ENCODE assay signal across 17 cellular contexts in genomic region chr3:170490828-170491560, GRCh38.
"Had no signal": no experiment of that assay in that cellular context is flagged by ENCODE, and none has a peak within 500 bp of the region (broad histone marks: within the 10 kb centered on the region; RNA-seq: fewer than 3 reads in every experiment).

No MANE protein-coding gene starts in this region.

- H3K4me1 Mint-ChIP-seq: activated B cell treated with CpG ODN at 0.5 μM for 24 hours; activated CD4-positive, alpha-beta memory T cell treated with anti-CD3 and anti-CD28 coated beads, Interleukin-2, amount 10 ng/mL, durations not matched to agents 7 days and 5 days; activated CD8-positive, alpha-beta memory T cell treated with anti-CD3 and anti-CD28 coated beads, Interleukin-2, amount 10 ng/mL, durations not matched to agents 7 days and 5 days; activated naive CD8-positive, alpha-beta T cell treated with anti-CD3 and anti-CD28 coated beads, Interleukin-2, amount 10 ng/mL, durations not matched to agents 7 days and 5 days had no signal

- H3K9me3 Mint-ChIP-seq: activated B cell treated with CpG ODN at 0.5 μM for 24 hours; activated CD4-positive, alpha-beta memory T cell treated with anti-CD3 and anti-CD28 coated beads, Interleukin-2, amount 10 ng/mL, durations not matched to agents 7 days and 5 days; activated naive CD8-positive, alpha-beta T cell treated with anti-CD3 and anti-CD28 coated beads, Interleukin-2, amount 10 ng/mL, durations not matched to agents 7 days and 5 days; mesothelial cell of epicardium; T-helper 2 cell treated with Interferon-gamma antibody and Interleukin-4, amounts not matched to agents 5 μg/mL and 100 μg/mL, for 36 hours had no signal

- H3K4me3 ChIP-seq: body of pancreas, smooth muscle cell had no signal

- H3K9me3 ChIP-seq: body of pancreas had no signal

- H3K27me3 ChIP-seq: body of pancreas had no signal

- H3K4me1 ChIP-seq: body of pancreas, parathyroid adenoma had no signal

- H2AFZ ChIP-seq: parathyroid adenoma had no signal

- H3K4me3 Mint-ChIP-seq: activated B cell treated with CpG ODN at 0.5 μM for 24 hours; activated CD4-positive, alpha-beta memory T cell treated with anti-CD3 and anti-CD28 coated beads, Interleukin-2, amount 10 ng/mL, durations not matched to agents 7 days and 5 days; activated CD8-positive, alpha-beta memory T cell treated with anti-CD3 and anti-CD28 coated beads, Interleukin-2, amount 10 ng/mL, durations not matched to agents 7 days and 5 days; activated naive CD8-positive, alpha-beta T cell treated with anti-CD3 and anti-CD28 coated beads, Interleukin-2, amount 10 ng/mL, durations not matched to agents 7 days and 5 days; mesothelial cell of epicardium; nephron; T-helper 2 cell treated with Interferon-gamma antibody and Interleukin-4, amounts not matched to agents 5 μg/mL and 100 μg/mL, for 36 hours had no signal

- H3K36me3 Mint-ChIP-seq: activated CD8-positive, alpha-beta memory T cell treated with anti-CD3 and anti-CD28 coated beads, Interleukin-2, amount 10 ng/mL, durations not matched to agents 7 days and 5 days; activated naive CD8-positive, alpha-beta T cell treated with anti-CD3 and anti-CD28 coated beads, Interleukin-2, amount 10 ng/mL, durations not matched to agents 7 days and 5 days; mesothelial cell of epicardium had no signal

- ATAC-seq: activated CD8-positive, alpha-beta memory T cell treated with anti-CD3 and anti-CD28 coated beads, Interleukin-2, amount 10 ng/mL, durations not matched to agents 7 days and 5 days; body of pancreas; left cardiac atrium; sciatic nerve had no signal

- H3K27ac ChIP-seq: body of pancreas, parathyroid adenoma had no signal

- H3K9ac ChIP-seq: parathyroid adenoma had no signal

- H3K4me2 ChIP-seq: smooth muscle cell had no signal

- H3K27ac Mint-ChIP-seq: activated B cell treated with CpG ODN at 0.5 μM for 24 hours; activated CD4-positive, alpha-beta memory T cell treated with anti-CD3 and anti-CD28 coated beads, Interleukin-2, amount 10 ng/mL, durations not matched to agents 7 days and 5 days; activated CD8-positive, alpha-beta memory T cell treated with anti-CD3 and anti-CD28 coated beads, Interleukin-2, amount 10 ng/mL, durations not matched to agents 7 days and 5 days; activated naive CD8-positive, alpha-beta T cell treated with anti-CD3 and anti-CD28 coated beads, Interleukin-2, amount 10 ng/mL, durations not matched to agents 7 days and 5 days; mesothelial cell of epicardium; nephron; T-helper 2 cell treated with Interferon-gamma antibody and Interleukin-4, amounts not matched to agents 5 μg/mL and 100 μg/mL, for 36 hours had no signal

- DNase-seq: activated B cell treated with CpG ODN at 0.5 μM for 24 hours; activated CD4-positive, alpha-beta memory T cell treated with anti-CD3 and anti-CD28 coated beads, Interleukin-2, amount 10 ng/mL, durations not matched to agents 7 days and 5 days; activated CD4-positive, alpha-beta T cell treated with anti-CD3 and anti-CD28 coated beads for 4 hours; activated CD8-positive, alpha-beta memory T cell treated with anti-CD3 and anti-CD28 coated beads, Interleukin-2, amount 10 ng/mL, durations not matched to agents 7 days and 5 days; activated naive CD4-positive, alpha-beta T cell; activated naive CD8-positive, alpha-beta T cell treated with anti-CD3 and anti-CD28 coated beads, Interleukin-2, amount 10 ng/mL, durations not matched to agents 7 days and 5 days; amygdala; body of pancreas; caudate nucleus; left cardiac atrium; stimulated activated CD4-positive, alpha-beta T cell treated with anti-CD3 and anti-CD28 coated beads, Interleukin-4, amount 100 ng/mL, for 1 hour had no signal

- H3K79me2 ChIP-seq: parathyroid adenoma had no signal
